Comparison of ENCODE assay signal across 8 cellular contexts in genomic region chr7:5695709-5696345, GRCh38.
DNase-seq lines count a peak whose midpoint lies in the region; ATAC-seq and TF ChIP-seq lines count a peak whose summit lies in the region.

No MANE protein-coding gene starts in this region.

- ATAC-seq in GM21723 (IDR thresholded peaks at IDR 0.05; ENCODE audit: unreplicated experiment) (no peak), GM21360 (IDR thresholded peaks at IDR 0.05; ENCODE audit: unreplicated experiment) (no peak), HG02885 (IDR thresholded peaks at IDR 0.05; ENCODE audit: poor library complexity, unreplicated experiment) (no peak)

- H3K9me3 ChIP-seq in cardiac muscle cell (ENCODE audit: low read depth), result no peaks in the 10 kb centered on the region

- H3K4me1 ChIP-seq in cardiac muscle cell (ENCODE audit: low read depth), result peaks cover 98% of the 10 kb centered on the region

- H3K27ac ChIP-seq in cardiac muscle cell, result peak overlapping the region; percentile 100

- peak overlapping the region; percentile 61; the same call in 1 of the 2 replicates for H3K4me3 ChIP-seq in GM08714 (ENCODE audit: low read length)
- H3K4me3 ChIP-seq in WI38 (ENCODE audit: low read depth, low read length), result peak overlapping the region; percentile 49
- no peak overlapping the region for H3K4me3 ChIP-seq in cardiac muscle cell
- no peak overlapping the region for H3K4me3 ChIP-seq in skeletal muscle cell (ENCODE audit: low read depth, low read length)

- DNase-seq in cardiac muscle cell (ENCODE audit: low read depth in 1 of 2, low spot score in 1 of 2) (peak in 1 of 2 donors; percentile 87), skeletal muscle cell (ENCODE audit: low read depth) (peak; percentile 60), SHP77 (lab: John Stamatoyannopoulos, UW) (no peak)

- TF ChIP-seq CTCF in WI38 (IDR thresholded peaks at IDR 0.05; ENCODE audit: low read depth, low read length) (no peak), cardiac muscle cell (IDR thresholded peaks at IDR 0.05; ENCODE audit: low read depth, low read length) (no peak)

- peaks cover 5% of the 10 kb centered on the region for H3K36me3 ChIP-seq in cardiac muscle cell

- H3K27me3 ChIP-seq in cardiac muscle cell, result no peaks in the 10 kb centered on the region

Comparison
In these comparisons a context has a peak if more than half of its experiments do, and no peak if none do; other contexts are left out.
1. H3K4me3 ChIP-seq: peak in GM08714 (single experiment) and WI38 (single experiment); none in cardiac muscle cell (single experiment) and skeletal muscle cell (single experiment).